Comparison of ENCODE assay signal across 29 cellular contexts in the genomic region with DNA sequence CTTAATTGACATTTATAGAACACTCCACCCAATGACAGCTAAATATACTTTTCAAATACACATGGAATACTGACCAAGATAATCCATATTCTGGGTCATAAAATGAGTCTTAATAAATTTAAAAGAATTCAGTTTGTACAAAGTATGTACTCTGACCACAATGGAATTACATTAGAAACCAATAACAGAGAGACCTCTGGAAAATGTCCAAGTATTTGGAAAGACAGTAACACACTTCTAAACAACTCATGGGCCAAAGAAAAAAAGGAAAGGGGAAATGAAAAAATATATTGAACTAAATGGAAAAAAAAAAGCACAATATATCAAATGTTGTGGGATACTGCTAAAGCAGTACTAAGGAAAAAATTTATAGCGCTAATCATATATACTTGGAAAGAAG. TPM values are rescaled to one million over a fixed set of nuclear protein-coding genes. Genes with fewer than 3 reads are reported as not detected.
DNase-seq lines count a peak whose midpoint lies in the region; ATAC-seq and TF ChIP-seq lines count a peak whose summit lies in the region.
"Had no signal": no experiment of that assay in that cellular context is flagged by ENCODE, and none has a peak within 500 bp of the region (broad histone marks: within the 10 kb centered on the region; RNA-seq: fewer than 3 reads in every experiment).

No MANE protein-coding gene starts in this region.

- H3K9me3 Mint-ChIP-seq in HFFc6: peaks cover 7% of the 10 kb centered on the region; the same call in 1 of the 2 replicates
- H3K9me3 Mint-ChIP-seq in CD8-positive, alpha-beta T cell: peaks cover 15% of the 10 kb centered on the region

- TF ChIP-seq CTCF in AG10803 (conservative IDR thresholded peaks at IDR 0.05; ENCODE audit: low read length): no peak
- no peak for TF ChIP-seq CTCF in HFFc6 (IDR thresholded peaks at IDR 0.05)
- no peak for TF ChIP-seq CTCF in astrocyte of the spinal cord (IDR thresholded peaks at IDR 0.05; ENCODE audit: low read depth, low read length)
- no peak for TF ChIP-seq CTCF in foreskin fibroblast (IDR thresholded peaks at IDR 0.05; ENCODE audit: low read depth, low read length)
- no peak for TF ChIP-seq CTCF in CD8-positive, alpha-beta T cell (IDR thresholded peaks at IDR 0.05)

- no peak overlapping the region for H3K4me3 Mint-ChIP-seq in HFFc6
- no peak overlapping the region for H3K4me3 Mint-ChIP-seq in CD8-positive, alpha-beta T cell
- H3K4me3 Mint-ChIP-seq: activated CD8-positive, alpha-beta memory T cell treated with anti-CD3 and anti-CD28 coated beads, Interleukin-2, amount 10 ng/mL, durations not matched to agents 7 days and 5 days; activated T-cell treated with anti-CD3 and anti-CD28 coated beads, Interleukin-2, amount 50 U/mL, for 4 hours; T-helper 17 cell had no signal

- peaks cover 50% of the 10 kb centered on the region for H3K4me1 Mint-ChIP-seq in HFFc6 (ENCODE audit: low read depth)
- peaks cover 12% of the 10 kb centered on the region for H3K4me1 Mint-ChIP-seq in CD8-positive, alpha-beta T cell (ENCODE audit: low read depth)

- ATAC-seq in CD8-positive, alpha-beta T cell: no peak
- ATAC-seq in GM18867 (IDR thresholded peaks at IDR 0.05; ENCODE audit: unreplicated experiment): no peak
- ATAC-seq: activated CD4-positive, CD25-positive, alpha-beta regulatory T cell treated with anti-CD3 and anti-CD28 coated beads, Interleukin-2, amount 50 U/mL, for 24 hours; activated CD8-positive, alpha-beta memory T cell treated with anti-CD3 and anti-CD28 coated beads, Interleukin-2, amount 10 ng/mL, durations not matched to agents 7 days and 5 days; activated T-cell treated with anti-CD3 and anti-CD28 coated beads, Interleukin-2, amount 50 U/mL, for 4 hours; heart right ventricle; left ventricle myocardium superior; PC-3; Right ventricle myocardium inferior; T-helper 17 cell had no signal

- no peak overlapping the region for H3K27ac ChIP-seq in CD8-positive, alpha-beta T cell (ENCODE audit: low read depth, low read length)
- H3K27ac ChIP-seq: heart right ventricle, KMS-11, parathyroid adenoma, thoracic aorta had no signal

- H3K27me3 ChIP-seq in CD8-positive, alpha-beta T cell (ENCODE audit: insufficient read depth, low read length): no peaks in the 10 kb centered on the region
- H3K27me3 ChIP-seq: heart right ventricle had no signal

- peaks cover 11% of the 10 kb centered on the region; the same call in 1 of the 2 replicates for H3K36me3 Mint-ChIP-seq in HFFc6 (ENCODE audit: low read depth)
- H3K36me3 Mint-ChIP-seq in CD8-positive, alpha-beta T cell: peaks cover 67% of the 10 kb centered on the region

- in situ Hi-C loops in astrocyte of the spinal cord (cut with HindIII; ENCODE audit: low sequenced_read_pairs): no loop called here

- no peak overlapping the region for H3K27ac Mint-ChIP-seq in HFFc6
- H3K27ac Mint-ChIP-seq in CD8-positive, alpha-beta T cell: no peak overlapping the region
- H3K27ac Mint-ChIP-seq: activated CD8-positive, alpha-beta memory T cell treated with anti-CD3 and anti-CD28 coated beads, Interleukin-2, amount 10 ng/mL, durations not matched to agents 7 days and 5 days; T-helper 17 cell had no signal

- DNase-seq in AG10803 (ENCODE audit: low read depth) (peak; percentile 83), HFFc6 (peak; percentile 25), astrocyte of the spinal cord (ENCODE audit: low read depth, low spot score) (peak; percentile 30), foreskin fibroblast (peak; percentile 36 to 75), NOMO-1 treated with dmso at 0.1 percent for 144 hours (lab: John Stamatoyannopoulos, UW; ENCODE audit: unreplicated experiment) (no peak)
- no peak for DNase-seq in CD8-positive, alpha-beta T cell
- DNase-seq: activated CD4-positive, alpha-beta T cell treated with anti-CD3 and anti-CD28 coated beads, Interleukin-2, amount 50 U/mL, for 4 hours; activated CD8-positive, alpha-beta memory T cell treated with anti-CD3 and anti-CD28 coated beads, Interleukin-2, amount 10 ng/mL, durations not matched to agents 7 days and 5 days; activated T-cell treated with anti-CD3 and anti-CD28 coated beads, Interleukin-2, amount 50 U/mL, for 4 hours; effector CD4-positive, alpha-beta T cell; GDM1; heart right ventricle; kidney; left ventricle myocardium superior; MM.1S; NCI-H1417; NCI-H2081; NCI-H526; NK-92 treated with Interleukin-12 subunit alpha and Interleukin-12 subunit beta, amount 100 ng/mL, for 24 hours; PC-3; small intestine; stimulated activated naive CD4-positive, alpha-beta T cell treated with Interleukin-2 at 50 U/mL for 16 hours; T-helper 17 cell had no signal

- H3K36me3 ChIP-seq in CD8-positive, alpha-beta T cell (ENCODE audit: insufficient read depth, low read length): peaks cover 10% of the 10 kb centered on the region
- H3K36me3 ChIP-seq: thoracic aorta had no signal

- POLR2A ChIA-PET in CD8-positive, alpha-beta T cell (lab: Charles Lee): no interaction called here

- no peaks in the 10 kb centered on the region for H3K4me1 ChIP-seq in CD8-positive, alpha-beta T cell (ENCODE audit: insufficient read depth, low read length)
- H3K4me1 ChIP-seq: parathyroid adenoma had no signal

- intact Hi-C loops in CD8-positive, alpha-beta T cell (cut with DNase I, micrococcal nuclease): no loop called here

- H3K27me3 Mint-ChIP-seq in HFFc6 (ENCODE audit: insufficient read depth): peaks cover 2% of the 10 kb centered on the region
- H3K27me3 Mint-ChIP-seq in CD8-positive, alpha-beta T cell (ENCODE audit: low read depth): no peaks in the 10 kb centered on the region
- H3K27me3 Mint-ChIP-seq: activated CD8-positive, alpha-beta memory T cell treated with anti-CD3 and anti-CD28 coated beads, Interleukin-2, amount 10 ng/mL, durations not matched to agents 7 days and 5 days; T-helper 17 cell had no signal

- no peak overlapping the region for H3K4me3 ChIP-seq in AG10803 (ENCODE audit: low read length)
- H3K4me3 ChIP-seq in astrocyte of the spinal cord (ENCODE audit: low read depth, low read length): no peak overlapping the region
- no peak overlapping the region for H3K4me3 ChIP-seq in foreskin fibroblast (ENCODE audit: low read depth in 1 of 2, low read length in 2 of 2)
- no peak overlapping the region for H3K4me3 ChIP-seq in CD8-positive, alpha-beta T cell (ENCODE audit: low read depth, low read length)
- H3K4me3 ChIP-seq: heart right ventricle, thoracic aorta had no signal

- CTCF ChIA-PET in CD8-positive, alpha-beta T cell (lab: Charles Lee): interaction anchor here (1.3 to 1.9 kb wide), 3 partner anchors 7 to 103 kb away, joined by 3 to 5 read pairs (median 4); no protein-coding TSS in a partner anchor

- no peaks in the 10 kb centered on the region for H3K9me3 ChIP-seq in CD8-positive, alpha-beta T cell (ENCODE audit: low read length)
- H3K9me3 ChIP-seq: thoracic aorta had no signal

RNA-seq across cellular contexts. Expression of a gene that starts 52.0 kb away (rescaled TPM):
- total RNA-seq in HFFc6 (2021; fragmentation: NEBNext Ultra II Directional; extraction: Animal tissue kit (Norgen Biotek cat#: 25700)): under 1 TPM; 0.13 to 0.37 (median 0.18) TPM
- 10 to 100 TPM; 17.9 TPM for total RNA-seq in CD8-positive, alpha-beta T cell
- total RNA-seq: PC-3 had no signal

Comparison
In these comparisons a context has a peak if more than half of its experiments do, and no peak if none do; other contexts are left out.
1. DNase-seq: peak in AG10803 (single experiment), HFFc6 (single experiment), astrocyte of the spinal cord (single experiment) and foreskin fibroblast (2 of 2); none in CD8-positive, alpha-beta T cell (0 of 7) and NOMO-1 treated with dmso at 0.1 percent for 144 hours (single experiment).
2. RNA of a gene that starts 52.0 kb away (total RNA-seq): 17.9 TPM in CD8-positive, alpha-beta T cell; 0.13 to 0.37 TPM in HFFc6; every median in the first group is over 10 times any median in the second.